In the genomic region with DNA sequence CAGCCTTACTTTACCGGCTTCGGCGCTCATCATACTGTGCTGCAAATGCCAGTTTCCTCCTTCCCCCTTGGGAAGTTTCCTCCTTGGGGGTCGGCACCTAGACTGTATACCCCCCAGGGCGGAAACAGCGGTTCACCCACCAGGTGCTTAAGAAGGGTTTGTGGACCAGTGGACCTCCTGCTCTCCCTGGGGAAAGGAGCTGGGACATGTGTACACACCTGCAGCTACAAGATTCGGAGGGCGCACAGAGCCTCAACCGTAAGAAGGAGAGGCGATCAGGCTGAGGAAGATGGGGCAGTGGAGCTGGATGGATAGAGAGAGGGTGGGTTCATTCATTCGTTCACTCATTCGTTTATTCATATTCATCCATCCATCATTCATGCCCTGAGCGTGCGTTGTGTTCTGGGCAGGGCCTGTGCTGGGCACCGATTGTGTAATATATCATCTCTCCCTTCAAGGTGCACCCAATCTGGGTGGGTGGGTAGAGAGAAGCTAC, we compare ENCODE assay signal across 8 cellular contexts. TPM values are rescaled to one million over a fixed set of nuclear protein-coding genes. Genes with fewer than 3 reads are reported as not detected.
DNase-seq lines count a peak whose midpoint lies in the region; ATAC-seq, FAIRE-seq and TF ChIP-seq lines count a peak whose summit lies in the region.

No MANE protein-coding gene starts in this region.

- peaks cover 49 to 57% of the 10 kb centered on the region in 2 donors for H3K4me1 ChIP-seq in gastrocnemius medialis

- no peak for DNase-seq in GM12865 (ENCODE audit: low read depth)
- no peak for DNase-seq in SK-N-MC (ENCODE audit: low read depth, low spot score)
- DNase-seq in fibroblast of pulmonary artery (ENCODE audit: low read depth): no peak
- DNase-seq in gastrocnemius medialis: peak in 1 of 2 donors; percentile 33
- no peak for DNase-seq in activated gamma-delta T cell treated with Interleukin-2 at 50 U/mL for 16 hours
- no peak for DNase-seq in NCI-H510A treated with DMSO at 0.1 percent for 48 hours (lab: John Stamatoyannopoulos, UW)
- DNase-seq in NCI-H1417 treated with DMSO at 0.1 percent for 48 hours (lab: John Stamatoyannopoulos, UW): no peak
- no peak for DNase-seq in HTR-8/SVneo (ENCODE audit: insufficient read length, low spot score)

- H3K36me3 ChIP-seq in SK-N-MC (ENCODE audit: insufficient read depth, low read length) (no peaks in the 10 kb centered on the region; the same call in 1 of the 2 replicates), gastrocnemius medialis (no peaks in the 10 kb centered on the region)

- in situ Hi-C loops in gastrocnemius medialis (cut with MboI; ENCODE audit: low sequenced_read_pairs in 4 of 4): loop anchor here in 3 of 4 donors (10.0 to 25.0 kb wide), 7 partner anchors 84 to 557 kb away; a partner anchor contains a TSS

- TF ChIP-seq CTCF in GM12865 (IDR thresholded peaks at IDR 0.05; ENCODE audit: insufficient read depth, low read depth, low read length, missing control alignments) (no peak), fibroblast of pulmonary artery (IDR thresholded peaks at IDR 0.05; ENCODE audit: low read length, missing control alignments) (no peak), gastrocnemius medialis (IDR thresholded peaks at IDR 0.05 in 4 of 5, conservative IDR thresholded peaks at IDR 0.05 in 1 of 5) (no peak)

- ATAC-seq in gastrocnemius medialis: no peak

- FAIRE-seq in HTR-8/SVneo (lab: Jason Lieb, UNC): no peak

- TF ChIP-seq POLR2A in gastrocnemius medialis (IDR thresholded peaks at IDR 0.05): no peak

- H3K27me3 ChIP-seq in gastrocnemius medialis: no peaks in the 10 kb centered on the region

- intact Hi-C loops in gastrocnemius medialis (cut with DNase I; ENCODE audit: low total_unique reads): loop anchor here (1.0 to 5.0 kb wide), 11 partner anchors 44 to 1068 kb away; a partner anchor contains a TSS

- peak overlapping the region; percentile 84 for H3K4me3 ChIP-seq in GM12865 (ENCODE audit: low read depth, low read length)
- H3K4me3 ChIP-seq in SK-N-MC: peak overlapping the region; percentile 90
- H3K4me3 ChIP-seq in fibroblast of pulmonary artery (replicated peaks; ENCODE audit: low read depth, low read length): peak overlapping the region; percentile 78
- peak overlapping the region; percentile 64 to 72 (median 68) for H3K4me3 ChIP-seq in gastrocnemius medialis

- H3K9me3 ChIP-seq in SK-N-MC (ENCODE audit: low read depth, low read length) (no peaks in the 10 kb centered on the region), gastrocnemius medialis (no peaks in the 10 kb centered on the region)

- H3K27ac ChIP-seq in SK-N-MC (peak overlapping the region; percentile 80), gastrocnemius medialis (peak overlapping the region; percentile 92 to 99 (median 97))

- H3K9ac ChIP-seq in SK-N-MC (ENCODE audit: insufficient read length): peak overlapping the region; percentile 93

RNA-seq across cellular contexts. Expression of a gene that starts 0.7 kb away (rescaled TPM):
- 10 to 100 TPM; 10.6 to 16.8 (median 14.0) TPM for total RNA-seq in gastrocnemius medialis

RNA-seq across cellular contexts. Expression of a gene that starts 13.9 kb away (rescaled TPM):
- 1 to 10 TPM; 1.3 to 2.8 (median 2.3) TPM for total RNA-seq in gastrocnemius medialis

RNA-seq across cellular contexts. Expression of a gene that starts 43.9 kb away (rescaled TPM):
- total RNA-seq in gastrocnemius medialis: 10 to 100 TPM; 19.2 to 25.1 (median 21.5) TPM

RNA-seq across cellular contexts. Expression of a gene that starts 43.9 kb away (rescaled TPM):
- 10 to 100 TPM; 10.0 to 45.0 (median 20.2) TPM for total RNA-seq in gastrocnemius medialis
